Comparison of ENCODE assay signal across 18 cellular contexts in genomic region chr10:53748319-53748718, GRCh38.
A peak's percentile ranks its signal among the peaks of the same experiment; 100 is the strongest.
DNase-seq lines count a peak whose midpoint lies in the region; ATAC-seq lines count a peak whose summit lies in the region.
"Had no signal": no experiment of that assay in that cellular context is flagged by ENCODE, and none has a peak within 500 bp of the region (broad histone marks: within the 10 kb centered on the region; RNA-seq: fewer than 3 reads in every experiment).

No MANE protein-coding gene starts in this region.

- ATAC-seq in GM21528 (IDR thresholded peaks at IDR 0.05; ENCODE audit: low FRiP score, unreplicated experiment): no peak
- ATAC-seq: A549; CD8-positive, alpha-beta T cell; GM12878 had no signal

- DNase-seq in DMS53 (lab: John Stamatoyannopoulos, UW) (peak; percentile 65), DMS53 treated with DMSO at 0.1 percent for 48 hours (lab: John Stamatoyannopoulos, UW; ENCODE audit: unreplicated experiment) (no peak), kidney tubule cell (ENCODE audit: low spot score) (peak; percentile 50), renal cortical epithelial cell (ENCODE audit: low read depth) (peak; percentile 60), KG1 (lab: John Stamatoyannopoulos, UW) (no peak)
- DNase-seq: AML-193; Caco-2; CD4-positive, alpha-beta T cell; CD8-positive, alpha-beta T cell; DMS 273 treated with DMSO at 0.1 percent for 48 hours; DMS153; DMS79; DND-41; EL; GDM1 had no signal

Comparison
In these comparisons a context has a peak if more than half of its experiments do, and no peak if none do; other contexts are left out.
1. DNase-seq: peak in DMS53 (single experiment), kidney tubule cell (single experiment) and renal cortical epithelial cell (single experiment); none in DMS53 treated with DMSO at 0.1 percent for 48 hours (single experiment) and KG1 (single experiment).